In the genomic region with DNA sequence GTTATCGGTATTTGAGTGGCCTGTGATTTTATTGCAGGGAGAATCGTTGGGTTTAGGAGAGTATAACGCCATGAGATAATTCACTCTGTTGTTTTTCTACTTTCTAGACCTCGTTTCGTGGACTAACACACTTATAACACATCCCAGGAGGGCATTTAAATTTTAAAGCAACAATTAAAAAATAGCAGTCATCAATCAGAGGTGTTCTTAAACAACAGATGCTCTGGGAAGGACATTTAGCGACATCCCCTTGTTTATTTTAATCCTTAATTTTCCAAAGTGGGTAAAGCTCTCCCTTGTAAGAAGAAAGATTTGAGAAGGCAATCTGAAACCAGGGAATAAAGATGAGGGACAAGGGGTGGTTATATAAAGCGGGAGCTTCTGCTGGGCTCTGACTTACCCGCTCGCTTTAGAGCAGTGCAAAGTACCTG, we compare ENCODE assay signal across 9 cellular contexts. TPM values are rescaled to one million over a fixed set of nuclear protein-coding genes. Genes with fewer than 3 reads are reported as not detected.
DNase-seq lines count a peak whose midpoint lies in the region; FAIRE-seq and TF ChIP-seq lines count a peak whose summit lies in the region.
"Had no signal": no experiment of that assay in that cellular context is flagged by ENCODE, and none has a peak within 500 bp of the region (broad histone marks: within the 10 kb centered on the region; RNA-seq: fewer than 3 reads in every experiment).

No MANE protein-coding gene starts in this region.

- H3K4me3 Mint-ChIP-seq in Caco-2 (ENCODE audit: unreplicated experiment): no peak overlapping the region
- H3K4me3 Mint-ChIP-seq: stimulated activated naive CD8-positive, alpha-beta T cell treated with anti-CD3 and anti-CD28 coated beads, Interleukin-15, Interleukin-2, amounts not matched to agents 100 ng/mL and 50 ng/mL, for 24 hours had no signal

- no peak overlapping the region for H3K27ac Mint-ChIP-seq in Caco-2 (ENCODE audit: unreplicated experiment)
- H3K27ac Mint-ChIP-seq: stimulated activated naive CD8-positive, alpha-beta T cell treated with anti-CD3 and anti-CD28 coated beads, Interleukin-15, Interleukin-2, amounts not matched to agents 100 ng/mL and 50 ng/mL, for 24 hours had no signal

- H4K20me1 ChIP-seq in hepatocyte (ENCODE audit: insufficient read depth, poor library complexity, severe bottlenecking): peaks cover 10% of the 10 kb centered on the region

- BruUV-seq in Caco-2 (replicated peaks; lab: Mats Ljungman, UMichigan): no TSS peak

- no peak overlapping the region for H3K4me3 ChIP-seq in HEK293 (ENCODE audit: low read depth, low read length)
- H3K4me3 ChIP-seq in astrocyte of the cerebellum (ENCODE audit: low read depth, low read length): peak overlapping the region; percentile 66
- peak overlapping the region; percentile 20 for H3K4me3 ChIP-seq in hepatocyte
- peak overlapping the region; percentile 67 to 90 (median 84) for H3K4me3 ChIP-seq in sigmoid colon
- no peak overlapping the region for H3K4me3 ChIP-seq in Caco-2 (ENCODE audit: low read depth, low read length)

- FAIRE-seq in GM12891 (lab: Jason Lieb, UNC): no peak

- H3K36me3 Mint-ChIP-seq in Caco-2 (ENCODE audit: insufficient read depth, unreplicated experiment): peaks cover 24% of the 10 kb centered on the region

- CTCF ChIA-PET in HEK293 (lab: Yijun Ruan, JAX): interaction anchor here (0.7 kb wide), 1 partner anchor 1028 kb away, joined by 5 read pairs; no protein-coding TSS in a partner anchor
- CTCF ChIA-PET in Caco-2 (lab: Charles Lee): no interaction called here

- H3K4me1 ChIP-seq in HEK293 (ENCODE audit: control insufficient read depth, insufficient read depth, low read length) (peaks cover 29% of the 10 kb centered on the region), hepatocyte (ENCODE audit: insufficient read depth) (peaks cover 10% of the 10 kb centered on the region), sigmoid colon (peaks cover 0 to 40% (median 24%) of the 10 kb centered on the region in 4 donors), Caco-2 (0 out of 2 replicates have a peak, but pooled peaks cover 9% of the 10 kb centered on the region)

- in situ Hi-C loops in astrocyte of the cerebellum (cut with HindIII; ENCODE audit: low sequenced_read_pairs): loop anchor here (5.0 to 10.0 kb wide), 2 partner anchors 33 to 201 kb away; no protein-coding TSS in a partner anchor

- H3K27me3 ChIP-seq in hepatocyte (no peaks in the 10 kb centered on the region), sigmoid colon (no peaks in the 10 kb centered on the region), Caco-2 (replicated peaks; ENCODE audit: control insufficient read depth, insufficient read depth, low read length) (no peaks in the 10 kb centered on the region)

- H3K36me3 ChIP-seq in HEK293 (ENCODE audit: control insufficient read depth in 2 of 2, insufficient read depth in 1 of 2, low read length in 2 of 2): no peaks in the 10 kb centered on the region; a peak in 1 of 3 replicates
- H3K36me3 ChIP-seq in hepatocyte (replicated peaks; ENCODE audit: insufficient read depth, low read depth): no peaks in the 10 kb centered on the region
- no peaks in the 10 kb centered on the region for H3K36me3 ChIP-seq in sigmoid colon
- H3K36me3 ChIP-seq in Caco-2 (ENCODE audit: control insufficient read depth, insufficient read depth, low read length): no peaks in the 10 kb centered on the region

- DNase-seq in astrocyte of the cerebellum (ENCODE audit: low read depth): no peak
- DNase-seq in hepatocyte (ENCODE audit: low spot score): no peak
- DNase-seq in sigmoid colon: no peak
- no peak for DNase-seq in GM12891 (ENCODE audit: insufficient read length, low spot score)
- no peak for DNase-seq in NCI-H1105 (lab: John Stamatoyannopoulos, UW)
- DNase-seq in Caco-2: no peak
- no peak for DNase-seq in hepatic stellate cell (ENCODE audit: low spot score)

- peaks cover 93% of the 10 kb centered on the region for H3K79me2 ChIP-seq in hepatocyte

- no peak overlapping the region for H2AFZ ChIP-seq in hepatocyte

- POLR2A ChIA-PET in HEK293 (lab: Yijun Ruan, JAX) (no interaction called here), Caco-2 (lab: Charles Lee) (no interaction called here)

- H3K9me3 ChIP-seq in HEK293 (ENCODE audit: control insufficient read depth, insufficient read depth, low read depth, low read length) (no peaks in the 10 kb centered on the region), hepatocyte (ENCODE audit: low read depth) (no peaks in the 10 kb centered on the region), sigmoid colon (no peaks in the 10 kb centered on the region), Caco-2 (no peaks in the 10 kb centered on the region)

- H3K9me2 ChIP-seq in hepatocyte (replicated peaks; ENCODE audit: insufficient read depth): no peaks in the 10 kb centered on the region

- TF ChIP-seq CTCF in HEK293 (tag by site-specific recombination; IDR thresholded peaks at IDR 0.05) (no peak), astrocyte of the cerebellum (IDR thresholded peaks at IDR 0.05; ENCODE audit: low read depth, low read length, missing control alignments) (no peak), hepatocyte (IDR thresholded peaks at IDR 0.05; ENCODE audit: poor library complexity) (no peak), sigmoid colon (IDR thresholded peaks at IDR 0.05) (no peak), Caco-2 (IDR thresholded peaks at IDR 0.05; ENCODE audit: insufficient read depth in 1 of 2, low read depth in 1 of 2, low read length in 1 of 2, severe bottlenecking in 1 of 2, unreplicated experiment in 1 of 2) (no peak)

- peak overlapping the region; percentile 78 for H3K27ac ChIP-seq in HEK293 (ENCODE audit: extremely low read depth, low read depth, low read length)
- H3K27ac ChIP-seq in hepatocyte: peak overlapping the region; percentile 16
- peak overlapping the region; percentile 82 to 94 (median 88) for H3K27ac ChIP-seq in sigmoid colon

- H3K4me1 Mint-ChIP-seq in Caco-2 (ENCODE audit: low read depth, unreplicated experiment): peaks cover 10% of the 10 kb centered on the region

- no peaks in the 10 kb centered on the region for H3K27me3 Mint-ChIP-seq in Caco-2 (ENCODE audit: insufficient read depth, unreplicated experiment)

- no peak for TF ChIP-seq POLR2A in sigmoid colon (IDR thresholded peaks at IDR 0.05)
- no peak for TF ChIP-seq POLR2A in GM12891 (IDR thresholded peaks at IDR 0.05; ENCODE audit: low read depth, low read length)

- no peak for TF ChIP-seq EP300 in sigmoid colon (IDR thresholded peaks at IDR 0.05)

- no peaks in the 10 kb centered on the region for H3K9me3 Mint-ChIP-seq in Caco-2 (ENCODE audit: unreplicated experiment)
- H3K9me3 Mint-ChIP-seq: stimulated activated naive CD8-positive, alpha-beta T cell treated with anti-CD3 and anti-CD28 coated beads, Interleukin-15, Interleukin-2, amounts not matched to agents 100 ng/mL and 50 ng/mL, for 24 hours had no signal

- 29% methylated on average over 9 of the region's 9 CpGs for WGBS in hepatocyte (ENCODE audit: low lambda C conversion rate, missing lambda C conversion rate)
- 31 to 54% methylated on average over 9 of the region's 9 CpGs for WGBS in sigmoid colon, 2 donors

- intact Hi-C loops in sigmoid colon (cut with DNase I): loop anchor here (5.0 to 10.0 kb wide), 6 partner anchors 73 to 1029 kb away; no protein-coding TSS in a partner anchor
- intact Hi-C loops in Caco-2 (cut with micrococcal nuclease; ENCODE audit: unreplicated experiment): no loop called here

- H3K4me2 ChIP-seq in hepatocyte: peak overlapping the region; percentile 75

TF ChIP-seq in HEK293, 187 proteins besides CTCF, POLR2A, EP300 and RAD21 (continues in another document):
- TF ChIP-seq GLI2 (tag by site-specific recombination; IDR thresholded peaks at IDR 0.05; ENCODE audit: borderline replicate concordance, low read depth) (peak; percentile 80), ZNF76 (tag by site-specific recombination; IDR thresholded peaks at IDR 0.05; ENCODE audit: borderline replicate concordance, low read depth) (no peak), OVOL3 (tag by site-specific recombination; IDR thresholded peaks at IDR 0.05) (0 out of 2 replicates have a peak, but pooled peaks have one; percentile 75)
- TF ChIP-seq, protein P1, sequence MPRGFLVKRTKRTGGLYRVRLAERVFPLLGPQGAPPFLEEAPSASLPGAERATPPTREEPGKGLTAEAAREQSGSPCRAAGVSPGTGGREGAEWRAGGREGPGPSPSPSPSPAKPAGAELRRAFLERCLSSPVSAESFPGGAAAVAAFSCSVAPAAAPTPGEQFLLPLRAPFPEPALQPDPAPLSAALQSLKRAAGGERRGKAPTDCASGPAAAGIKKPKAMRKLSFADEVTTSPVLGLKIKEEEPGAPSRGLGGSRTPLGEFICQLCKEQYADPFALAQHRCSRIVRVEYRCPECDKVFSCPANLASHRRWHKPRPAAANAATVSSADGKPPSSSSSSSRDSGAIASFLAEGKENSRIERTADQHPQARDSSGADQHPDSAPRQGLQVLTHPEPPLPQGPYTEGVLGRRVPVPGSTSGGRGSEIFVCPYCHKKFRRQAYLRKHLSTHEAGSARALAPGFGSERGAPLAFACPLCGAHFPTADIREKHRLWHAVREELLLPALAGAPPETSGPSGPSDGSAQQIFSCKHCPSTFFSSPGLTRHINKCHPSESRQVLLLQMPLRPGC (tag by site-specific recombination; IDR thresholded peaks at IDR 0.05): peak; percentile 44; the same call in 1 of the 2 replicates

TF ChIP-seq in GM12891, 5 proteins besides CTCF, POLR2A, EP300 and RAD21:
- TF ChIP-seq PAX5 (IDR thresholded peaks at IDR 0.05; ENCODE audit: insufficient read depth, low read length, severe bottlenecking): no peak
- TF ChIP-seq TAF1 (IDR thresholded peaks at IDR 0.05; ENCODE audit: low read depth, low read length): no peak
- TF ChIP-seq POLR2AphosphoS5 (IDR thresholded peaks at IDR 0.05; ENCODE audit: low read depth, low read length): no peak
- no peak for TF ChIP-seq SPI1 (IDR thresholded peaks at IDR 0.05; ENCODE audit: low read depth, low read length)
- no peak for TF ChIP-seq POU2F2 (IDR thresholded peaks at IDR 0.05; ENCODE audit: low read depth, low read length)

RNA-seq across cellular contexts. Expression of a gene that starts 4.9 kb away (rescaled TPM):
- total RNA-seq in hepatocyte: 61.2 and 61.6 TPM in 2 replicates
- polyA plus RNA-seq in hepatocyte: 14.0 and 14.8 TPM in 2 replicates
- total RNA-seq in sigmoid colon: 100 to 1,000 TPM; 118 to 168 (median 161) TPM
- polyA plus RNA-seq in sigmoid colon: 10 to 100 TPM in 2 of 3 donors, 1 to 10 TPM in 1; 6.7 to 18.0 (median 11.4) TPM
- polyA plus RNA-seq in GM12891 (2012; ENCODE audit: low read depth, missing spikeins): 0.05 TPM
- 101 and 103 TPM in 2 replicates for total RNA-seq in Caco-2 (2022)

Comparison
In these comparisons a context has a peak if more than half of its experiments do, and no peak if none do; other contexts are left out.
1. H3K27ac ChIP-seq: peak in every context shown above with its lines; median percentile 88 in sigmoid colon; 78 in HEK293; 16 in hepatocyte.
2. H3K4me3 ChIP-seq: peak in astrocyte of the cerebellum (single experiment), hepatocyte (single experiment) and sigmoid colon (4 of 4); none in HEK293 (single experiment) and Caco-2 (single experiment).